ENCODE assay signal across 1 cellular context in the genomic region with DNA sequence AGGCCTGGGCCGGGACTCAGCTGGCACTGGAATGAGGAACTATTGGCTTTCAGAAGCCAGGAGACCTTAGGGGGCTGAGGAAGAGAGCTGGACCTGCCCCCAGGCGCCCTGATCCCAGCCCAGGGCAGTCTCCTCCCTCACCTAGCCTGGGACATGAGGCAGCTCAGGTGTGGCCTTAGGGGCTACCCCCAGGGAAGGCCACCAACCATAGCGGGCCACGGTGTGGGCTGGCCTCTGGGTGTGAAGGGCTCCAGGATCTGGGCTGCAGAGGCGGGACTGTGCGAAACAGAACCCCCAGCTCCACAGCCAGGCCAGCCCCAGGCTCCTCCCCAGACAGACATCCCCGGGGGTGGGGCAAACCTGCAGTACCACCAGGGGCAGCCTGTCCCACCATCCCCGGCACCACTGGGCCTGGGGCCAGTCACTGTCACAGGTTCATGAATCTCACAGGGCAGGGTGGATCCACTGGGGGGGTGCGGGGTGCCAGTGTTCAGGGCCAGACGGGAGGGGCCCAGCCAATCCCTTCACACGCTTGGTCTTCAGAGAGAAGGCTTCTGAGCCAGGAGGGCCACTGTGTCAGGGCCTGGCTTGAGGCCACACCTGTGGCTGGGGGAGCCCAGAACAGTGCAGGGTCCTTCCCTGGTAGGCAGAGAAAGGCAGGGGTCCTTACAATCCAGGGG.
TF ChIP-seq lines count a peak whose summit lies in the region.

No MANE protein-coding gene starts in this region.

TF ChIP-seq in H1, 55 proteins besides CTCF, POLR2A, EP300 and RAD21:
- TF ChIP-seq CTBP2 (IDR thresholded peaks at IDR 0.05; ENCODE audit: borderline replicate concordance, insufficient read depth, insufficient read length, low read length) (no peak), CBX5 (IDR thresholded peaks at IDR 0.05; ENCODE audit: low read depth, low read length) (no peak), ASH2L (IDR thresholded peaks at IDR 0.05; ENCODE audit: low read length) (no peak), TEAD4 (IDR thresholded peaks at IDR 0.05; ENCODE audit: low read depth, low read length) (no peak), GTF2F1 (IDR thresholded peaks at IDR 0.05; ENCODE audit: borderline replicate concordance, low read depth, low read length) (no peak)
